In the genomic region with DNA sequence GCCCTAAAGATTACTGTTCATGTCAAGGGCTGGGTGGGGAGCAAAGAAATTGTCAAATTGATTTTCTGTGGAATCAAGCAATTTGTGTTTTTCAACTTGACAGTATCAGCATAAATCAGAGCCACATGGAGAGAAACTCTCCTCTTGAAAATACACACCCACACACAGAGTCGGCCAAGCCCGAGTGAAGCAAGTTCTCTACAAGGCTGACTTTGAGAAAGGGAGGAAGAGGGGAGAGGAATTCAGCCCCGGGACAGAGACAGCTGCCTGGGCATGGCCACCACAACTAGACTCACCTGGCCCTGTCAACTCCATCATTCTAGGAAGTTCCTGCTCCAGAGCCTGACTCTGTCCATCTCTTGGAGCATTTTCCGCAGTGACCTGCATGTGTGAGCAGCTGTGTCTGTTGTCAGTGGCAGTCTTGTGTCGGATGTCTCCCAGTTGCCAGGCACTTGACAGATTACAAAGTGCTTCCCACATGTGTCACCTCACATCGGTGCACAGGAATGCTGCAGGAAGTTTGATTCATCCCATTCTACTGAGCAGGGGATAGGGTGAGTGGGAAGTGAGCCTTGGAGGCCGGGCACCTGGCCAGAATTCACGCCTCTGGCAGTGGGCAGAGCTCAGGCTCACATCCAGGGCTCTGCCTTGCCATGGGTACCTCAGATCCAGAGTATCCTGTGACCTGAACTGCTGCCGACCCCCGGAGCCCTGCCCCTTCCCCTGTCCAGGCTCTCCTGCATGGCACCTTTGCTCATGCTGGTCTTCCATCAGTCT, we compare ENCODE assay signal across 1 cellular context.
A peak's percentile ranks its signal among the peaks of the same experiment; 100 is the strongest.
TF ChIP-seq lines count a peak whose summit lies in the region.

No MANE protein-coding gene starts in this region.

TF ChIP-seq in endothelial cell of umbilical vein, 7 proteins besides CTCF, POLR2A, EP300 and RAD21:
- TF ChIP-seq JUN (IDR thresholded peaks at IDR 0.05; ENCODE audit: borderline replicate concordance, insufficient read depth, insufficient read length, low read depth) (no peak), FOS (IDR thresholded peaks at IDR 0.05; ENCODE audit: borderline replicate concordance, insufficient read depth, low read length) (peak; percentile 39)
TF ChIP-seq in endothelial cell of umbilical vein: peak in this region for 1.
